ENCODE assay signal across 21 cellular contexts in the genomic region with DNA sequence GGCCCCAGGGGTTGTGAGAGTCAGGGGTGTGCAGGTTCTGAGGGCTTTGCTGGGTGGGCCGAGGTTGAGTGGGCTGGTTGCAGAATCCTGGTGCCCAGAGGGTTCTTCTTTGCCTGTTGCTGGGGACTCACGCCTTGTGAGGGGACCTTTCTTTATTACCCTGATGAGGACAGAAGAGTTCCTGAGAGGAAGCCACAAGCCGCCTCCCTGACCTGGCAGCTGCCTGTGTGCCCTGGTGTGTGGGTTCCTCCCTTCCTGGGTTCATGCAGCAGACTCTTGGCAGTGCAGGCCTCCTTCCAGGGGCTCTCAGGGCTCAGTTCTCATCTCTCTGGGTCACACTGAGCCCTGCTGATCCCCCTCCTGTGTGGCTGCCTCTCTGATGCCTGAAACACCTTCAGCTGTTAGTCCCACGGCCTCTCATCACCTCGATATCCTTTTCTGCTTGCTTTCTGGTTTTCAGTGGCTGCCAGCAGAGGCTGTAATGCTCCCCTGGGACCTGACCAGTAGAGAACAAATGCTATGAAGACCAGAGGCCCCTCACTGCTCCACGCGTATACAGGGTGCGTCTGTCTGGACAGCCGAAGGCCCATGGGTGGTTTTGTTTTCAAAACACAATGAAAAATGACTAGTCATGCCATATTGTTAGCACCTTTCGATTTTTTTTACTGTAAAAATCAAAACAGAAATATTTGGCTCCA.
DNase-seq lines count a peak whose midpoint lies in the region; ATAC-seq and TF ChIP-seq lines count a peak whose summit lies in the region.
"Had no signal": no experiment of that assay in that cellular context is flagged by ENCODE, and none has a peak within 500 bp of the region (broad histone marks: within the 10 kb centered on the region; RNA-seq: fewer than 3 reads in every experiment).

No MANE protein-coding gene starts in this region.

- H3K4me2 ChIP-seq in BLaER1, result peak overlapping the region; percentile 90

- no peak for TF ChIP-seq POLR2A in esophagus squamous epithelium (IDR thresholded peaks at IDR 0.05)

- H3K4me3 ChIP-seq in BLaER1 (peak overlapping the region; percentile 40; the same call in 1 of the 2 replicates), esophagus squamous epithelium (no peak overlapping the region)
- H3K4me3 ChIP-seq: testis had no signal

- H3K36me3 ChIP-seq in BLaER1 (peaks cover 9% of the 10 kb centered on the region), esophagus squamous epithelium (no peaks in the 10 kb centered on the region)

- intact Hi-C loops in sciatic nerve (cut with DNase I), result no loop called here
- intact Hi-C loops in esophagus squamous epithelium (cut with DNase I), result no loop called here

- H4K20me1 ChIP-seq in BLaER1, result peaks cover 83% of the 10 kb centered on the region

- H3K9ac ChIP-seq in BLaER1, result peak overlapping the region; percentile 60

- H3K27me3 ChIP-seq in BLaER1 (no peaks in the 10 kb centered on the region), esophagus squamous epithelium (no peaks in the 10 kb centered on the region)
- H3K27me3 ChIP-seq: testis had no signal

- H3K9me3 ChIP-seq in BLaER1 (no peaks in the 10 kb centered on the region), esophagus squamous epithelium (peaks cover 0 to 5% (median 0%) of the 10 kb centered on the region in 3 donors)
- H3K9me3 ChIP-seq: testis had no signal

- DNase-seq in GF-D8 (lab: John Stamatoyannopoulos, UW) (peak; percentile 29), UCSD-AML1 (lab: John Stamatoyannopoulos, UW; ENCODE audit: unreplicated experiment) (peak; percentile 50), mesenteric fat pad (ENCODE audit: low spot score) (peak; percentile 39), sciatic nerve (ENCODE audit: low spot score) (no peak), NCI-H1436 (lab: John Stamatoyannopoulos, UW) (no peak), ecto neural progenitor cell (ENCODE audit: low spot score) (no peak), esophagus squamous epithelium (lab: John Stamatoyannopoulos, UW) (no peak)
- DNase-seq: AML-193; DMS79; effector memory CD4-positive, alpha-beta T cell; Kasumi-1; naive B cell; NCI-H187 treated with DMSO at 0.1 percent for 48 hours; NCI-H524 treated with DMSO at 0.1 percent for 48 hours; retina; stimulated activated CD4-positive, alpha-beta T cell treated with anti-CD3 and anti-CD28 coated beads, Interleukin-2, amount 100 ng/mL, for 24 hours; SW 1271; testis had no signal

- peaks cover 80% of the 10 kb centered on the region for H3K4me1 ChIP-seq in BLaER1
- peaks cover 0 to 13% (median 7%) of the 10 kb centered on the region in 3 donors for H3K4me1 ChIP-seq in esophagus squamous epithelium
- H3K4me1 ChIP-seq: testis had no signal

- H3K27ac ChIP-seq in BLaER1, result peak overlapping the region; percentile 57
- H3K27ac ChIP-seq in esophagus squamous epithelium, result no peak overlapping the region
- H3K27ac ChIP-seq: testis had no signal

- WGBS in esophagus squamous epithelium, 2 donors, result 68 to 80% methylated on average over 7 to 8 of the region's 10 CpGs

- TF ChIP-seq CTCF in esophagus squamous epithelium (IDR thresholded peaks at IDR 0.05), result no peak

- no peak for ATAC-seq in sciatic nerve
- ATAC-seq: activated naive CD4-positive, alpha-beta T cell treated with anti-CD3 and anti-CD28 coated beads, Interleukin-2, amount 50 U/mL, for 72 hours; Panc1 had no signal

Comparison
In these comparisons a context has a peak if more than half of its experiments do, and no peak if none do; other contexts are left out.
1. DNase-seq: peak in GF-D8 (single experiment), UCSD-AML1 (single experiment) and mesenteric fat pad (single experiment); none in sciatic nerve (single experiment), NCI-H1436 (single experiment), ecto neural progenitor cell (single experiment) and esophagus squamous epithelium (single experiment).